ENCODE assay signal across 8 cellular contexts in genomic region chrX:65985922-65986588, GRCh38. TPM values are rescaled to one million over a fixed set of nuclear protein-coding genes. Genes with fewer than 3 reads are reported as not detected.
DNase-seq lines count a peak whose midpoint lies in the region; ATAC-seq and TF ChIP-seq lines count a peak whose summit lies in the region.

No MANE protein-coding gene starts in this region.

- no peaks in the 10 kb centered on the region for H3K27me3 ChIP-seq in lung (ENCODE audit: control insufficient read depth, insufficient read depth)

- no peaks in the 10 kb centered on the region for H3K9me3 ChIP-seq in lung (ENCODE audit: control insufficient read depth in 2 of 2, insufficient read depth in 1 of 2, low read length in 1 of 2)

- TF ChIP-seq CTCF in GM12872 (IDR thresholded peaks at IDR 0.05; ENCODE audit: insufficient read depth, low read depth, low read length) (peak; percentile 55), NB4 (IDR thresholded peaks at IDR 0.05; ENCODE audit: low read depth, low read length) (peak; percentile 18), choroid plexus epithelial cell (conservative IDR thresholded peaks at IDR 0.05; ENCODE audit: low read depth, low read length) (peak; percentile 62), lung (IDR thresholded peaks at IDR 0.05; ENCODE audit: control extremely low read depth, extremely low read depth) (peak; percentile 31)

- 23 to 31% methylated on average over 5 of the region's 5 CpGs for WGBS in lung, 2 donors

- H3K4me3 ChIP-seq in NB4 (ENCODE audit: low read depth, low read length), result peak overlapping the region; percentile 71
- H3K4me3 ChIP-seq in choroid plexus epithelial cell (ENCODE audit: low read depth, low read length), result no peak overlapping the region
- H3K4me3 ChIP-seq in lung, result no peak overlapping the region

- H3K27ac ChIP-seq in lung (ENCODE audit: low read depth in 1 of 2, low read length in 1 of 2), result no peak overlapping the region

- POLR2A ChIA-PET in HEK293T (lab: Yijun Ruan, JAX), result no interaction called here

- no peaks in the 10 kb centered on the region for H3K4me1 ChIP-seq in lung (ENCODE audit: control insufficient read depth in 2 of 2, insufficient read depth in 2 of 2, low read length in 2 of 2)

- CTCF ChIA-PET in HEK293T (lab: Yijun Ruan, JAX), result interaction anchor here (0.6 to 0.9 kb wide), 2 partner anchors 404 to 405 kb away, joined by 3 read pairs; no protein-coding TSS in a partner anchor

- no peaks in the 10 kb centered on the region for H3K36me3 ChIP-seq in lung (ENCODE audit: control insufficient read depth in 2 of 2, insufficient read depth in 2 of 2, low read length in 2 of 2)

- no peak for TF ChIP-seq POLR2A in NB4 (IDR thresholded peaks at IDR 0.05; ENCODE audit: extremely low read depth, insufficient read length)

- DNase-seq in HEK293T (ENCODE audit: extremely low spot score) (peak; percentile 35), NB4 (ENCODE audit: low read depth) (peak; percentile 91), choroid plexus epithelial cell (ENCODE audit: low read depth) (peak; percentile 67), lung (ENCODE audit: low spot score) (peak; percentile 38)
- peak; percentile 24 for DNase-seq in stimulated activated CD8-positive, alpha-beta memory T cell treated with anti-CD3 and anti-CD28 coated beads, Interleukin-4, amount 100 ng/mL, for 24 hours (ENCODE audit: low read depth)

- peak; percentile 100 for ATAC-seq in activated CD4-positive, CD25-positive, alpha-beta regulatory T cell treated with anti-CD3 and anti-CD28 coated beads, Interleukin-2, amount 50 U/mL, for 24 hours
- ATAC-seq in lung (ENCODE audit: insufficient read depth, low FRiP score) (peak; percentile 69), HG03571 (IDR thresholded peaks at IDR 0.05; ENCODE audit: unreplicated experiment) (no peak)

TF ChIP-seq in HEK293T, 16 proteins besides CTCF, POLR2A, EP300 and RAD21:
- TF ChIP-seq SP1 (IDR thresholded peaks at IDR 0.05) (no peak), TARDBP (IDR thresholded peaks at IDR 0.05) (no peak), HDGF (IDR thresholded peaks at IDR 0.05; ENCODE audit: borderline replicate concordance) (no peak), ELF4 (IDR thresholded peaks at IDR 0.05) (no peak), L3MBTL2 (conservative IDR thresholded peaks at IDR 0.05) (no peak), FOXK2 (IDR thresholded peaks at IDR 0.05) (no peak), LEF1 (IDR thresholded peaks at IDR 0.05; ENCODE audit: borderline replicate concordance) (no peak), BHLHE40 (IDR thresholded peaks at IDR 0.05; ENCODE audit: borderline replicate concordance) (no peak), CTBP1 (IDR thresholded peaks at IDR 0.05; ENCODE audit: borderline replicate concordance) (no peak), ZNF384 (IDR thresholded peaks at IDR 0.05) (no peak)

RNA-seq across cellular contexts. Expression of gene VSIG4, which starts 53.8 kb away (rescaled TPM):
- 100 to 1,000 TPM in 1 of 2 donors, 10 to 100 TPM in 1; 13.7 to 226 TPM for total RNA-seq in lung
- polyA plus RNA-seq in lung, result 100 to 1,000 TPM in 1 of 2 donors, 10 to 100 TPM in 1; 82.2 to 255 TPM

Comparison
In these comparisons a context has a peak if more than half of its experiments do, and no peak if none do; other contexts are left out.
1. DNase-seq: peak in every context shown above with its lines; median percentile 91 in NB4; 67 in choroid plexus epithelial cell; 38 in lung; 35 in HEK293T; 24 in stimulated activated CD8-positive, alpha-beta memory T cell treated with anti-CD3 and anti-CD28 coated beads, Interleukin-4, amount 100 ng/mL, for 24 hours.